14 cellular contexts compared by ENCODE assay signal in genomic region chr17:19718613-19719364, GRCh38. TPM values are rescaled to one million over a fixed set of nuclear protein-coding genes. Genes with fewer than 3 reads are reported as not detected.
DNase-seq lines count a peak whose midpoint lies in the region; TF ChIP-seq lines count a peak whose summit lies in the region.
"Had no signal": no experiment of that assay in that cellular context is flagged by ENCODE, and none has a peak within 500 bp of the region (broad histone marks: within the 10 kb centered on the region; RNA-seq: fewer than 3 reads in every experiment).

No MANE protein-coding gene starts in this region.

- no peak overlapping the region for H3K4me2 ChIP-seq in neural progenitor cell

- H3K4me1 ChIP-seq in neural progenitor cell = peaks cover 25% of the 10 kb centered on the region
- H3K4me1 ChIP-seq: HAP-1 had no signal

- H3K27ac Mint-ChIP-seq in chondrocyte (ENCODE audit: unreplicated experiment) (no peak overlapping the region), neural progenitor cell (peak overlapping the region; percentile 15)
- H3K27ac Mint-ChIP-seq: activated CD4-positive, alpha-beta T cell treated with anti-CD3 and anti-CD28 coated beads, Interleukin-2, amount 10 ng/mL, durations not matched to agents 7 days and 5 days; activated naive CD8-positive, alpha-beta T cell treated with anti-CD3 and anti-CD28 coated beads for 36 hours; stimulated activated naive B cell treated with anti-CD40 and anti-IgM and Interleukin-4, amounts not matched to agents 10 μg/mL and 1 μg/mL and 100 μg/mL, for 72 hours had no signal

- no peak overlapping the region for H2AFZ ChIP-seq in neural progenitor cell (replicated peaks)

- H3F3A ChIP-seq in neural progenitor cell (ENCODE audit: low read depth) = no peaks in the 10 kb centered on the region

- H4K20me1 ChIP-seq in neural progenitor cell (ENCODE audit: low read depth) = no peaks in the 10 kb centered on the region

- no peak overlapping the region for H3K4me3 Mint-ChIP-seq in chondrocyte (ENCODE audit: unreplicated experiment)
- H3K4me3 Mint-ChIP-seq in neural progenitor cell = no peak overlapping the region
- H3K4me3 Mint-ChIP-seq: activated CD4-positive, alpha-beta T cell treated with anti-CD3 and anti-CD28 coated beads, Interleukin-2, amount 10 ng/mL, durations not matched to agents 7 days and 5 days; activated naive CD8-positive, alpha-beta T cell treated with anti-CD3 and anti-CD28 coated beads for 36 hours; stimulated activated naive B cell treated with anti-CD40 and anti-IgM and Interleukin-4, amounts not matched to agents 10 μg/mL and 1 μg/mL and 100 μg/mL, for 72 hours had no signal

- H3K9ac ChIP-seq in neural progenitor cell = no peak overlapping the region

- H3K79me2 ChIP-seq in neural progenitor cell (ENCODE audit: low read depth) = no peaks in the 10 kb centered on the region

- no peaks in the 10 kb centered on the region for H3K9me3 Mint-ChIP-seq in chondrocyte (ENCODE audit: low read depth)
- H3K9me3 Mint-ChIP-seq in neural progenitor cell = no peaks in the 10 kb centered on the region
- H3K9me3 Mint-ChIP-seq: activated CD4-positive, alpha-beta T cell treated with anti-CD3 and anti-CD28 coated beads, Interleukin-2, amount 10 ng/mL, durations not matched to agents 7 days and 5 days; activated naive CD8-positive, alpha-beta T cell treated with anti-CD3 and anti-CD28 coated beads for 36 hours; stimulated activated naive B cell treated with anti-CD40 and anti-IgM and Interleukin-4, amounts not matched to agents 10 μg/mL and 1 μg/mL and 100 μg/mL, for 72 hours had no signal

- H3K9me3 ChIP-seq in neural progenitor cell (ENCODE audit: low read depth) = no peaks in the 10 kb centered on the region
- H3K9me3 ChIP-seq: HAP-1 had no signal

- peaks cover under 1% of the 10 kb centered on the region for H3K4me1 Mint-ChIP-seq in chondrocyte (ENCODE audit: low read depth)
- peaks cover 28% of the 10 kb centered on the region for H3K4me1 Mint-ChIP-seq in neural progenitor cell
- H3K4me1 Mint-ChIP-seq: activated CD4-positive, alpha-beta T cell treated with anti-CD3 and anti-CD28 coated beads, Interleukin-2, amount 10 ng/mL, durations not matched to agents 7 days and 5 days; activated naive CD8-positive, alpha-beta T cell treated with anti-CD3 and anti-CD28 coated beads for 36 hours had no signal

- DNase-seq in GM06990 (ENCODE audit: extremely low read depth, insufficient read length) (no peak), chondrocyte (ENCODE audit: low spot score) (no peak), neural progenitor cell (ENCODE audit: low spot score) (no peak), NCI-H510A treated with DMSO at 0.1 percent for 48 hours (lab: John Stamatoyannopoulos, UW) (no peak)
- DNase-seq in stimulated activated CD4-positive, alpha-beta T cell treated with anti-CD3 and anti-CD28 coated beads, Interleukin-15, amount 100 ng/mL, for 24 hours = no peak
- no peak for DNase-seq in activated CD4-positive, alpha-beta T cell treated with anti-CD3 and anti-CD28 coated beads for 48 hours
- DNase-seq in activated CD4-positive, CD25-positive, alpha-beta regulatory T cell (lab: John Stamatoyannopoulos, UW) = no peak
- DNase-seq: activated CD4-positive, alpha-beta T cell treated with anti-CD3 and anti-CD28 coated beads, Interleukin-2, amount 10 ng/mL, durations not matched to agents 7 days and 5 days; activated naive CD8-positive, alpha-beta T cell treated with anti-CD3 and anti-CD28 coated beads for 36 hours; effector memory CD4-positive, alpha-beta T cell; NCI-H1436 treated with DMSO at 0.1 percent for 48 hours; stimulated activated naive B cell treated with anti-CD40 and anti-IgM and Interleukin-4, amounts not matched to agents 10 μg/mL and 1 μg/mL and 100 μg/mL, for 72 hours had no signal

- H3K36me3 Mint-ChIP-seq in chondrocyte (ENCODE audit: low read depth) (no peaks in the 10 kb centered on the region), neural progenitor cell (no peaks in the 10 kb centered on the region)
- H3K36me3 Mint-ChIP-seq: activated naive CD8-positive, alpha-beta T cell treated with anti-CD3 and anti-CD28 coated beads for 36 hours; stimulated activated naive B cell treated with anti-CD40 and anti-IgM and Interleukin-4, amounts not matched to agents 10 μg/mL and 1 μg/mL and 100 μg/mL, for 72 hours had no signal

- H3K27me3 ChIP-seq in GM06990 (replicated peaks; ENCODE audit: control insufficient read depth, insufficient read depth, low read length) (no peaks in the 10 kb centered on the region; the same call in none of the 2 replicates), neural progenitor cell (no peaks in the 10 kb centered on the region)

- H3K27me3 Mint-ChIP-seq in chondrocyte (ENCODE audit: low read depth) (peaks cover 7% of the 10 kb centered on the region), neural progenitor cell (ENCODE audit: insufficient read depth, low read depth) (peaks cover 10% of the 10 kb centered on the region)
- H3K27me3 Mint-ChIP-seq: activated naive CD8-positive, alpha-beta T cell treated with anti-CD3 and anti-CD28 coated beads for 36 hours had no signal

- no peak overlapping the region for H3K27ac ChIP-seq in neural progenitor cell

- no peaks in the 10 kb centered on the region for H3K36me3 ChIP-seq in GM06990 (ENCODE audit: control insufficient read depth, insufficient read depth, low read length)
- no peaks in the 10 kb centered on the region for H3K36me3 ChIP-seq in neural progenitor cell
- H3K36me3 ChIP-seq: HAP-1 had no signal

- peak; percentile 21 for TF ChIP-seq CTCF in GM06990 (IDR thresholded peaks at IDR 0.05; ENCODE audit: insufficient read depth, low read length, poor library complexity, severe bottlenecking)
- peak; percentile 37; the same call in 1 of the 2 replicates for TF ChIP-seq CTCF in LNCAP (IDR thresholded peaks at IDR 0.05)
- peak; percentile 35 for TF ChIP-seq CTCF in chondrocyte (IDR thresholded peaks at IDR 0.05)
- TF ChIP-seq CTCF in neural progenitor cell (IDR thresholded peaks at IDR 0.05) = peak; percentile 27

- H3K4me3 ChIP-seq in GM06990 (replicated peaks; ENCODE audit: low read depth, low read length) (no peak overlapping the region), neural progenitor cell (no peak overlapping the region)
- H3K4me3 ChIP-seq: HAP-1 had no signal

RNA-seq across cellular contexts. Expression of gene SLC47A2, which starts 2.4 kb away (rescaled TPM):
- total RNA-seq in chondrocyte (not detected in 3 replicates), neural progenitor cell (ENCODE audit: low replicate concordance) (0.39 and 0.43 TPM in 2 replicates)
- total RNA-seq: activated CD4-positive, alpha-beta T cell treated with anti-CD3 and anti-CD28 coated beads, Interleukin-2, amount 10 ng/mL, durations not matched to agents 7 days and 5 days; activated naive CD8-positive, alpha-beta T cell treated with anti-CD3 and anti-CD28 coated beads for 36 hours had no signal

RNA-seq across cellular contexts. Expression of gene ALDH3A1, which starts 29.3 kb away (rescaled TPM):
- total RNA-seq in chondrocyte (1.6 TPM in 1 of 3 replicates, not detected in the others), neural progenitor cell (ENCODE audit: low replicate concordance) (1.4 TPM in 1 of 2 replicates, not detected in the other)
- total RNA-seq: activated CD4-positive, alpha-beta T cell treated with anti-CD3 and anti-CD28 coated beads, Interleukin-2, amount 10 ng/mL, durations not matched to agents 7 days and 5 days had no signal
